ENCODE assay signal across 8 cellular contexts in genomic region chr9:133031130-133031422, GRCh38. TPM values are rescaled to one million over a fixed set of nuclear protein-coding genes. Genes with fewer than 3 reads are reported as not detected.
DNase-seq lines count a peak whose midpoint lies in the region; ATAC-seq and TF ChIP-seq lines count a peak whose summit lies in the region.

No MANE protein-coding gene starts in this region.

- H3K36me3 ChIP-seq in SJSA1 (peaks cover 15% of the 10 kb centered on the region), esophagus muscularis mucosa (peaks cover 0 to 4% (median 0%) of the 10 kb centered on the region in 4 donors), parathyroid adenoma (ENCODE audit: control insufficient read depth, insufficient read depth, low read length) (no peaks in the 10 kb centered on the region)

- H3K9me3 Mint-ChIP-seq in Calu3 (ENCODE audit: low read depth, unreplicated experiment), result no peaks in the 10 kb centered on the region

- peak overlapping the region; percentile 21 for H3K9ac ChIP-seq in parathyroid adenoma

- no peak for TF ChIP-seq EP300 in esophagus muscularis mucosa (IDR thresholded peaks at IDR 0.05)

- peak overlapping the region; percentile 64 for H3K4me3 ChIP-seq in SJSA1
- H3K4me3 ChIP-seq in esophagus muscularis mucosa, result peak overlapping the region; percentile 80 to 98 (median 86)
- H3K4me3 ChIP-seq in parathyroid adenoma (ENCODE audit: low read depth, low read length), result peak overlapping the region; percentile 92

- H3K79me2 ChIP-seq in parathyroid adenoma, result peaks cover 20% of the 10 kb centered on the region

- BruUV-seq in Calu3 (replicated peaks; lab: Mats Ljungman, UMichigan), result no TSS peak

- DNase-seq in Calu3 (no peak), SJSA1 (ENCODE audit: low read depth in 1 of 2, low spot score in 2 of 2) (no peak), esophagus muscularis mucosa (ENCODE audit: extremely low spot score) (no peak), NCI-H524 treated with DMSO at 0.1 percent for 48 hours (lab: John Stamatoyannopoulos, UW) (no peak)

- peaks cover 19% of the 10 kb centered on the region for H3K4me1 ChIP-seq in SJSA1 (replicated peaks)
- H3K4me1 ChIP-seq in esophagus muscularis mucosa, result peaks cover 30 to 62% (median 37%) of the 10 kb centered on the region in 4 donors
- H3K4me1 ChIP-seq in parathyroid adenoma, result peaks cover 2% of the 10 kb centered on the region

- H3K4me3 Mint-ChIP-seq in Calu3 (ENCODE audit: low read depth, unreplicated experiment), result peak overlapping the region; percentile 94

- peak overlapping the region; percentile 74 for H3K4me2 ChIP-seq in parathyroid adenoma (ENCODE audit: low read length)

- ATAC-seq in GM18867 (IDR thresholded peaks at IDR 0.05; ENCODE audit: unreplicated experiment), result no peak
- ATAC-seq in GM21528 (IDR thresholded peaks at IDR 0.05; ENCODE audit: low FRiP score, unreplicated experiment), result no peak
- ATAC-seq in GM18873 (IDR thresholded peaks at IDR 0.05; ENCODE audit: low FRiP score, unreplicated experiment), result no peak

- no peak for TF ChIP-seq POLR2A in esophagus muscularis mucosa (IDR thresholded peaks at IDR 0.05; ENCODE audit: low read depth)

- peak overlapping the region; percentile 96 for H2AFZ ChIP-seq in parathyroid adenoma

- H3K9me3 ChIP-seq in SJSA1 (replicated peaks) (no peaks in the 10 kb centered on the region), esophagus muscularis mucosa (no peaks in the 10 kb centered on the region), parathyroid adenoma (ENCODE audit: control insufficient read depth, low read length) (no peaks in the 10 kb centered on the region)

- no peaks in the 10 kb centered on the region for H3K27me3 Mint-ChIP-seq in Calu3 (ENCODE audit: unreplicated experiment)

- H3K4me1 Mint-ChIP-seq in Calu3 (ENCODE audit: low read depth, unreplicated experiment), result peaks cover 14% of the 10 kb centered on the region

- H3K36me3 Mint-ChIP-seq in Calu3 (ENCODE audit: insufficient read depth, unreplicated experiment), result peaks cover 25% of the 10 kb centered on the region

- H3K27ac ChIP-seq in SJSA1, result peak overlapping the region; percentile 61
- peak overlapping the region; percentile 86 to 93 (median 89) for H3K27ac ChIP-seq in esophagus muscularis mucosa (replicated peaks in 1 of 4)
- peak overlapping the region; percentile 91 for H3K27ac ChIP-seq in parathyroid adenoma

- peak overlapping the region; percentile 75 for H3K27ac Mint-ChIP-seq in Calu3 (ENCODE audit: unreplicated experiment)

- intact Hi-C loops in Calu3 (cut with micrococcal nuclease; ENCODE audit: unreplicated experiment), result loop anchor here (10.0 kb wide), 1 partner anchor 114 kb away; no protein-coding TSS in a partner anchor
- intact Hi-C loops in esophagus muscularis mucosa (cut with DNase I), result loop anchor here (5.0 kb wide), 1 partner anchor 116 kb away; no protein-coding TSS in a partner anchor

- CTCF ChIA-PET in Calu3 (lab: Charles Lee), result interaction anchor here (1.3 kb wide), 1 partner anchor 9 kb away, joined by 16 read pairs; no protein-coding TSS in a partner anchor

- no peak for TF ChIP-seq CTCF in Calu3 (IDR thresholded peaks at IDR 0.05; ENCODE audit: unreplicated experiment)
- TF ChIP-seq CTCF in esophagus muscularis mucosa (IDR thresholded peaks at IDR 0.05), result no peak
- TF ChIP-seq CTCF in parathyroid adenoma (IDR thresholded peaks at IDR 0.05), result no peak

- H3K27me3 ChIP-seq in SJSA1 (replicated peaks) (no peaks in the 10 kb centered on the region), esophagus muscularis mucosa (no peaks in the 10 kb centered on the region), parathyroid adenoma (ENCODE audit: control insufficient read depth, insufficient read depth, low read length) (no peaks in the 10 kb centered on the region)

- 2% methylated on average over 16 of the region's 16 CpGs for WGBS in esophagus muscularis mucosa

RNA-seq across cellular contexts. Expression of gene GTF3C5, which starts 0.3 kb away (rescaled TPM):
- total RNA-seq in Calu3 (2022), result 43.7 and 48.4 TPM in 2 replicates
- total RNA-seq in SJSA1 (2014; rRNA removed; shearing (Covaris generic)), result 60.7 and 64.8 TPM in 2 replicates
- total RNA-seq in esophagus muscularis mucosa, result 10 to 100 TPM; 38.9 to 58.1 (median 42.4) TPM

RNA-seq across cellular contexts. Expression of gene CEL, which starts 30.7 kb away (rescaled TPM):
- total RNA-seq in Calu3 (2022), result 2.6 and 3.1 TPM in 2 replicates
- 0.61 TPM in 1 of 2 replicates, not detected in the other for total RNA-seq in SJSA1 (2014; rRNA removed; shearing (Covaris generic))
- total RNA-seq in esophagus muscularis mucosa, result under 1 TPM; 0.17 to 0.42 (median 0.21) TPM

RNA-seq across cellular contexts. Expression of gene GFI1B, which starts 52.6 kb away (rescaled TPM):
- total RNA-seq in Calu3 (2022) (not detected in 2 replicates), esophagus muscularis mucosa (under 1 TPM in 1 of 4 donors, not detected in 3; 0.17 TPM)
- 0.05 TPM in 1 of 2 replicates, not detected in the other for total RNA-seq in SJSA1 (2014; rRNA removed; shearing (Covaris generic))
